ENCODE assay signal across 31 cellular contexts in the genomic region with DNA sequence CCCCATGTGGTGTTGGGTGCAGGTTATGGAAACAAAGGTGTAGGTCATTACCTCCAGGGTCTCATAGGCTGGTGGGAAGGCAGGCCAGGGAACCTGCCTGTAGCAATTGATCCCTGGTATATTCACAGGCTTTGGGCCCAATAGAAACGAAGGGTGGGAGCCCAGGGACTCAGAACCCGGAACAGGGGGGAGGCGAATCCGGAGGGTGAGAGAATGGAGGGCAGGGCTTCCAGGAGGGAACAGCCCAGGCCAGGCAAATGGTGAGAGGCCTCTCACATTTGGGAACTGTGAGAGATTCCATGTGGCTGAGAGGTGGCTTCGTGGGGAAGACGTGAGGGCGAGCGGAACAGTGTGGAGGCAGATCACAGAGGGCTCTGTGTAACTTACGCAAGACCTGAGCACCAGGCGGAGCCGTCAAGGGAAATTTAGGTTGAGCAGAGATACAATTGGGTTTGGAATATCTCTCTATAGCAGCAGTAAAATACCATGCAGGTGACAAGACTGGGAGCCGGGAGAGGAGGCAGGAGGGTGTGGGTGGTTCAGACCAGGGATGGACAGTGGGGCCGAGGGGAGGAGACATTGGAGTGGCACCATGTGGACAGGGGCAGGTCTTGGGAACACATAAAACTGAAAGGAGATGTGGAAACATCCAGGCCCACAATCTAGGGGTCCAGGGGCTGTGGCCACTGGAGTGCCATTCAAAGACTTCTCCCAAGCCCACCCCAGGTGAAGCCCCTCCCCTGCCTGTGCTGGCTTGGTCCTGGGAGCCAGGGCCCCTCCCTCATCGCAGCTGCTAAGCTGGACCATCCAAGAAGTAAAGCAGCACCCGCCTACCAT.
DNase-seq lines count a peak whose midpoint lies in the region; ATAC-seq, FAIRE-seq and TF ChIP-seq lines count a peak whose summit lies in the region.
"Had no signal": no experiment of that assay in that cellular context is flagged by ENCODE, and none has a peak within 500 bp of the region (broad histone marks: within the 10 kb centered on the region; RNA-seq: fewer than 3 reads in every experiment).

No MANE protein-coding gene starts in this region.

- peak overlapping the region; percentile 66 for H3K27ac Mint-ChIP-seq in astrocyte (ENCODE audit: unreplicated experiment)
- H3K27ac Mint-ChIP-seq in progenitor cell of endocrine pancreas: peak overlapping the region; percentile 33
- H3K27ac Mint-ChIP-seq: HFFc6; natural killer cell treated with Interleukin-12 subunit alpha and Interleukin-12 subunit beta and Interleukin-15 and Interleukin-18, amount 100 ng/mL, for 72 hours; stimulated activated effector memory CD8-positive, alpha-beta T cell treated with anti-CD3 and anti-CD28 coated beads, Interleukin-12 subunit alpha, Interleukin-12 subunit beta, amount 100 ng/mL, for 72 hours had no signal

- H3K27ac ChIP-seq in astrocyte (ENCODE audit: low read depth, low read length): no peak overlapping the region
- H3K27ac ChIP-seq: A549, brain microvascular endothelial cell, GM23248, lower lobe of right lung, WERI-Rb-1 had no signal

- H3K4me1 Mint-ChIP-seq in astrocyte (ENCODE audit: low read depth, unreplicated experiment) (no peaks in the 10 kb centered on the region), progenitor cell of endocrine pancreas (ENCODE audit: low read depth) (no peaks in the 10 kb centered on the region)

- H3K9me3 ChIP-seq in astrocyte (ENCODE audit: insufficient read depth, low read depth, low read length): no peaks in the 10 kb centered on the region
- H3K9me3 ChIP-seq: A549, lower lobe of right lung, pancreas had no signal

- no peak overlapping the region for H2AFZ ChIP-seq in astrocyte (ENCODE audit: low read depth, low read length)
- H2AFZ ChIP-seq: GM23248 had no signal

- TF ChIP-seq CTCF in astrocyte (IDR thresholded peaks at IDR 0.05; ENCODE audit: insufficient read depth, low read depth, low read length) (no peak), progenitor cell of endocrine pancreas (IDR thresholded peaks at IDR 0.05; ENCODE audit: unreplicated experiment) (no peak)

- H3K4me2 ChIP-seq in astrocyte (ENCODE audit: low read length): no peak overlapping the region
- H3K4me2 ChIP-seq: A549 had no signal

- no peaks in the 10 kb centered on the region for H3K36me3 ChIP-seq in astrocyte (ENCODE audit: insufficient read depth, low read length)
- H3K36me3 ChIP-seq: brain microvascular endothelial cell, lower lobe of right lung, pancreas, WERI-Rb-1 had no signal

- H3K9ac ChIP-seq in astrocyte (ENCODE audit: low read length): no peak overlapping the region
- H3K9ac ChIP-seq: GM23248 had no signal

- no peak overlapping the region for H3K4me3 ChIP-seq in astrocyte (ENCODE audit: insufficient read depth, low read depth, low read length)
- H3K4me3 ChIP-seq: A549, GM23248, lower lobe of right lung, pancreas had no signal

- no peak for FAIRE-seq in astrocyte (lab: Jason Lieb, UNC)
- FAIRE-seq: A549, GM12891, pancreas had no signal

- H3K36me3 Mint-ChIP-seq in astrocyte (ENCODE audit: low read depth, unreplicated experiment) (no peaks in the 10 kb centered on the region), progenitor cell of endocrine pancreas (ENCODE audit: insufficient read depth) (no peaks in the 10 kb centered on the region)
- H3K36me3 Mint-ChIP-seq: CD4-positive, alpha-beta memory T cell; natural killer cell treated with Interleukin-12 subunit alpha and Interleukin-12 subunit beta and Interleukin-15 and Interleukin-18, amount 100 ng/mL, for 72 hours; stimulated activated effector memory CD8-positive, alpha-beta T cell treated with anti-CD3 and anti-CD28 coated beads, Interleukin-12 subunit alpha, Interleukin-12 subunit beta, amount 100 ng/mL, for 72 hours had no signal

- H4K20me1 ChIP-seq in astrocyte (ENCODE audit: insufficient read depth, low read length): no peaks in the 10 kb centered on the region

- no peaks in the 10 kb centered on the region for H3K27me3 ChIP-seq in astrocyte (ENCODE audit: insufficient read depth, low read length)
- H3K27me3 ChIP-seq: brain microvascular endothelial cell, pancreas had no signal

- ATAC-seq in left ventricle myocardium superior: no peak
- ATAC-seq in HG02623 (IDR thresholded peaks at IDR 0.05; ENCODE audit: unreplicated experiment): no peak
- ATAC-seq in GM21390 (IDR thresholded peaks at IDR 0.05; ENCODE audit: unreplicated experiment): no peak
- ATAC-seq: A549, lower lobe of right lung, Right ventricle myocardium inferior had no signal

- no peak overlapping the region for H3K4me3 Mint-ChIP-seq in astrocyte (ENCODE audit: unreplicated experiment)
- H3K4me3 Mint-ChIP-seq in progenitor cell of endocrine pancreas (ENCODE audit: low read depth): no peak overlapping the region
- H3K4me3 Mint-ChIP-seq: CD4-positive, alpha-beta memory T cell; HFFc6; natural killer cell treated with Interleukin-12 subunit alpha and Interleukin-12 subunit beta and Interleukin-15 and Interleukin-18, amount 100 ng/mL, for 72 hours; stimulated activated effector memory CD8-positive, alpha-beta T cell treated with anti-CD3 and anti-CD28 coated beads, Interleukin-12 subunit alpha, Interleukin-12 subunit beta, amount 100 ng/mL, for 72 hours had no signal

- H3K27me3 Mint-ChIP-seq in astrocyte (ENCODE audit: low read depth, unreplicated experiment) (peaks cover 22% of the 10 kb centered on the region), progenitor cell of endocrine pancreas (peaks cover 29% of the 10 kb centered on the region)

- no peaks in the 10 kb centered on the region for H3K79me2 ChIP-seq in astrocyte (ENCODE audit: insufficient read depth, low read length)

- DNase-seq in cardiac septum (ENCODE audit: low spot score) (peak; percentile 64), left ventricle myocardium superior (no peak), astrocyte (ENCODE audit: low read depth) (no peak), progenitor cell of endocrine pancreas (ENCODE audit: low spot score, unreplicated experiment) (no peak), NCI-H2081 (lab: John Stamatoyannopoulos, UW) (no peak), RKO (ENCODE audit: low spot score) (no peak)
- DNase-seq: activated CD4-positive, alpha-beta T cell treated with anti-CD3 and anti-CD28 coated beads for 48 hours; activated naive CD4-positive, alpha-beta T cell; activated T-cell treated with anti-CD3 and anti-CD28 coated beads, Interleukin-2, amount 50 U/mL, for 48 hours; AML-193; brain microvascular endothelial cell; CD4-positive, alpha-beta memory T cell; DMS 273 treated with DMSO at 0.1 percent for 48 hours; HFFc6; lower lobe of right lung; NCI-H1436; NCI-H2107; NCI-H446; NCI-H82; pancreas; stimulated activated CD4-positive, alpha-beta T cell treated with anti-CD3 and anti-CD28 coated beads, Interleukin-12 subunit alpha, Interleukin-12 subunit beta, amount 100 ng/mL, for 4 hours; stimulated activated CD4-positive, alpha-beta T cell treated with anti-CD3 and anti-CD28 coated beads, Interleukin-4, amount 100 ng/mL, for 1 hour; WERI-Rb-1 had no signal

- H3K4me1 ChIP-seq in astrocyte (ENCODE audit: insufficient read depth, low read length): no peaks in the 10 kb centered on the region
- H3K4me1 ChIP-seq: A549, lower lobe of right lung, pancreas had no signal

- H3K9me3 Mint-ChIP-seq in astrocyte (ENCODE audit: unreplicated experiment): no peaks in the 10 kb centered on the region
- H3K9me3 Mint-ChIP-seq in progenitor cell of endocrine pancreas (ENCODE audit: low read depth): no peaks in the 10 kb centered on the region
- H3K9me3 Mint-ChIP-seq: natural killer cell treated with Interleukin-12 subunit alpha and Interleukin-12 subunit beta and Interleukin-15 and Interleukin-18, amount 100 ng/mL, for 72 hours; stimulated activated effector memory CD8-positive, alpha-beta T cell treated with anti-CD3 and anti-CD28 coated beads, Interleukin-12 subunit alpha, Interleukin-12 subunit beta, amount 100 ng/mL, for 72 hours had no signal

- intact Hi-C loops in cardiac septum (cut with DNase I): no loop called here
- intact Hi-C loops in left ventricle myocardium superior (cut with micrococcal nuclease): no loop called here
